ENCODE assay signal across 9 cellular contexts in the genomic region with DNA sequence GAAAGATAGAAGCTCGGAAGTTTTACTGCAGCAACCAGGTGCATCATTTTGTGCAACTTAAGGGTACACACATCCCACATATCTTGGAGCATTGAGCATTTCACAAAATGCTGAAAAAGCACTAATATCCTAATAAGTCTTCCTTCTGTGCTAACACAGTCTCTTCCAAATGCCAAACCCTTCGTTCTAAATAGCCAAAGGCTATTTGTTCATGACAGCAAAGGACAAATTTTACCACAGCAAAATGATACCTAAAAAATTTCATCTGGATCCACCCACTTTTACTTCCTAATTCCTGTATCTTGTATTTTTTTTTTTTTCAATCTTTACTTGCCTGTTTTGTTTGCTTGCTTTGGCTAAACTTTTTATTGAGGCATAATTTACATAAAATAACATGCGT.
"Had no signal": no experiment of that assay in that cellular context is flagged by ENCODE, and none has a peak within 500 bp of the region (broad histone marks: within the 10 kb centered on the region; RNA-seq: fewer than 3 reads in every experiment).

No MANE protein-coding gene starts in this region.

- H3K36me3 ChIP-seq: HAP-1 had no signal

- H2AFZ ChIP-seq: GM23248, GM23338 had no signal

- H3K27ac ChIP-seq: GM23248 had no signal

- H3K9me3 ChIP-seq: HAP-1 had no signal

- H3K4me2 ChIP-seq: GM23338 had no signal

- DNase-seq: GM23248, GOT3, H7, H9, HCEC 1CT, HFFc6 had no signal

- H3K9ac ChIP-seq: GM23248 had no signal

- H3K4me3 ChIP-seq: GM23248, GM23338, HAP-1 had no signal

- ATAC-seq: GM23338, HCT116 had no signal
